ENCODE assay signal across 9 cellular contexts in genomic region chr2:85865539-85866164, GRCh38.
DNase-seq lines count a peak whose midpoint lies in the region; ATAC-seq, FAIRE-seq and TF ChIP-seq lines count a peak whose summit lies in the region.
"Had no signal": no experiment of that assay in that cellular context is flagged by ENCODE, and none has a peak within 500 bp of the region (broad histone marks: within the 10 kb centered on the region; RNA-seq: fewer than 3 reads in every experiment).

No MANE protein-coding gene starts in this region.

- no peak for TF ChIP-seq CTCF in GM20000 (IDR thresholded peaks at IDR 0.05; ENCODE audit: extremely low read depth, missing control alignments)

- FAIRE-seq in GM18507 (lab: Jason Lieb, UNC), result peak; percentile 83

- peak; percentile 65 for ATAC-seq in HG03439 (IDR thresholded peaks at IDR 0.05; ENCODE audit: unreplicated experiment)

- no peak for DNase-seq in GM18507 (ENCODE audit: extremely low spot score, insufficient read length, low read depth)
- DNase-seq in GM20000 (ENCODE audit: low spot score), result peak; percentile 51
- DNase-seq in glomerular visceral epithelial cell (ENCODE audit: extremely low spot score), result peak; percentile 37
- no peak for DNase-seq in NCI-H1436 (lab: John Stamatoyannopoulos, UW)
- DNase-seq in DMS153 treated with DMSO at 0.1 percent for 48 hours (lab: John Stamatoyannopoulos, UW; ENCODE audit: unreplicated experiment), result no peak
- DNase-seq in NCI-H187 (lab: John Stamatoyannopoulos, UW), result no peak
- no peak for DNase-seq in NCI-H1105 treated with DMSO at 0.1 percent for 48 hours (lab: John Stamatoyannopoulos, UW)
- DNase-seq: NCI-H524 had no signal

Comparison
In these comparisons a context has a peak if more than half of its experiments do, and no peak if none do; other contexts are left out.
1. DNase-seq: peak in GM20000 (single experiment) and glomerular visceral epithelial cell (single experiment); none in GM18507 (single experiment), NCI-H1436 (single experiment), DMS153 treated with DMSO at 0.1 percent for 48 hours (single experiment), NCI-H187 (0 of 2) and NCI-H1105 treated with DMSO at 0.1 percent for 48 hours (single experiment).